Comparison of ENCODE assay signal across 18 cellular contexts in genomic region chr15:88833196-88833595, GRCh38. TPM values are rescaled to one million over a fixed set of nuclear protein-coding genes. Genes with fewer than 3 reads are reported as not detected.
DNase-seq lines count a peak whose midpoint lies in the region; ATAC-seq, FAIRE-seq and TF ChIP-seq lines count a peak whose summit lies in the region.
"Had no signal": no experiment of that assay in that cellular context is flagged by ENCODE, and none has a peak within 500 bp of the region (broad histone marks: within the 10 kb centered on the region; RNA-seq: fewer than 3 reads in every experiment).

No MANE protein-coding gene starts in this region.

- CTCF ChIA-PET in IMR-90 (lab: Yijun Ruan, JAX) = no interaction called here
- CTCF ChIA-PET in WTC11 (lab: Charles Lee) = interaction anchor here (0.6 to 2.4 kb wide), 4 partner anchors 29 to 194 kb away, joined by 3 to 15 read pairs (median 4); partner anchors contain the start of gene ISG20

- H2BK20ac ChIP-seq in IMR-90 (ENCODE audit: low read depth, low read length) = no peak overlapping the region

- dilution Hi-C loops in IMR-90 (cut with HindIII; ENCODE audit: low sequenced_read_pairs, unreplicated experiment) = no loop called here

- 0 out of 2 replicates have a peak overlapping the region, but pooled peaks have one; percentile 9 for H3K4ac ChIP-seq in IMR-90 (ENCODE audit: low read depth, low read length)

- POLR2A ChIA-PET in IMR-90 (lab: Charles Lee; ENCODE audit: unreplicated experiment) (no interaction called here), WTC11 (lab: Charles Lee) (no interaction called here)

- no peak overlapping the region for H3K4me3 ChIP-seq in IMR-90 (ENCODE audit: insufficient read depth, low read depth, low read length)
- H3K4me3 ChIP-seq in astrocyte (ENCODE audit: insufficient read depth, low read depth, low read length) = no peak overlapping the region
- no peak overlapping the region for H3K4me3 ChIP-seq in thoracic aorta
- no peak overlapping the region for H3K4me3 ChIP-seq in WERI-Rb-1 (ENCODE audit: low read depth, low read length)
- H3K4me3 ChIP-seq: GM23248 had no signal

- H3K27me3 Mint-ChIP-seq in astrocyte (ENCODE audit: low read depth, unreplicated experiment) (peaks cover 6% of the 10 kb centered on the region), nephron progenitor cell (ENCODE audit: low read depth, poor library complexity) (peaks cover 16% of the 10 kb centered on the region), WTC11 (ENCODE audit: low read depth) (no peaks in the 10 kb centered on the region)

- H3K9me3 Mint-ChIP-seq in astrocyte (ENCODE audit: unreplicated experiment) (no peaks in the 10 kb centered on the region), nephron progenitor cell (no peaks in the 10 kb centered on the region), WTC11 (no peaks in the 10 kb centered on the region)

- no peak overlapping the region for H3K23ac ChIP-seq in IMR-90 (ENCODE audit: low read depth, low read length)

- H3K56ac ChIP-seq in IMR-90 (ENCODE audit: extremely low read depth, insufficient read depth, low read length) = no peak overlapping the region

- peaks cover 5% of the 10 kb centered on the region; the same call in 1 of the 2 replicates for H3K4me1 ChIP-seq in IMR-90 (ENCODE audit: control insufficient read depth, insufficient read depth, low read length)
- peaks cover 3% of the 10 kb centered on the region for H3K4me1 ChIP-seq in astrocyte (ENCODE audit: insufficient read depth, low read length)
- H3K4me1 ChIP-seq in thoracic aorta (ENCODE audit: control insufficient read depth in 1 of 2, low read depth in 2 of 2) = peaks cover 4 to 26% of the 10 kb centered on the region in 2 donors

- H2BK15ac ChIP-seq in IMR-90 (ENCODE audit: low read depth, low read length) = no peak overlapping the region

- no peak overlapping the region for H3K14ac ChIP-seq in IMR-90 (replicated peaks; ENCODE audit: low read depth, low read length)

- H3K36me3 ChIP-seq in IMR-90 (ENCODE audit: control insufficient read depth, insufficient read depth, low read length) = no peaks in the 10 kb centered on the region
- no peaks in the 10 kb centered on the region for H3K36me3 ChIP-seq in astrocyte (ENCODE audit: insufficient read depth, low read length)
- H3K36me3 ChIP-seq in thoracic aorta = no peaks in the 10 kb centered on the region
- no peaks in the 10 kb centered on the region for H3K36me3 ChIP-seq in WERI-Rb-1

- H3K9ac ChIP-seq in IMR-90 (ENCODE audit: low read depth, low read length) (no peak overlapping the region), astrocyte (ENCODE audit: low read length) (no peak overlapping the region)
- H3K9ac ChIP-seq: GM23248 had no signal

- no peak for TF ChIP-seq RAD21 in IMR-90 (IDR thresholded peaks at IDR 0.05; ENCODE audit: low read length)

- no peak overlapping the region for H2BK5ac ChIP-seq in IMR-90 (ENCODE audit: low read depth, low read length, poor library complexity, severe bottlenecking)

- H3K79me1 ChIP-seq in IMR-90 (ENCODE audit: low read depth in 1 of 2, low read length in 2 of 2) = no peaks in the 10 kb centered on the region

- DNase-seq in IMR-90 = no peak
- DNase-seq in astrocyte (ENCODE audit: low read depth) = no peak
- no peak for DNase-seq in nephron progenitor cell
- DNase-seq in thoracic aorta (ENCODE audit: low spot score) = no peak
- DNase-seq in activated naive CD4-positive, alpha-beta T cell (lab: John Stamatoyannopoulos, UW) = no peak
- DNase-seq in WERI-Rb-1 = no peak
- DNase-seq in WTC11 (ENCODE audit: low spot score) = no peak
- DNase-seq: GM23248, HCEC 1CT, NCI-H187 treated with DMSO at 0.1 percent for 48 hours, NCI-H526 treated with DMSO at 0.1 percent for 48 hours, OCI-M1, RPMI8226 had no signal

- no peak for TF ChIP-seq CTCF in IMR-90 (conservative IDR thresholded peaks at IDR 0.05; ENCODE audit: low read depth, low read length)
- TF ChIP-seq CTCF in astrocyte (IDR thresholded peaks at IDR 0.05; ENCODE audit: insufficient read depth, low read depth, low read length) = no peak
- TF ChIP-seq CTCF in nephron progenitor cell (IDR thresholded peaks at IDR 0.05) = no peak
- TF ChIP-seq CTCF in thoracic aorta (IDR thresholded peaks at IDR 0.05) = no peak
- TF ChIP-seq CTCF in WERI-Rb-1 (IDR thresholded peaks at IDR 0.05; ENCODE audit: low read depth, low read length) = no peak
- TF ChIP-seq CTCF in WTC11 (IDR thresholded peaks at IDR 0.05) = no peak

- in situ Hi-C loops in IMR-90 (cut with MboI; ENCODE audit: low sequenced_read_pairs) = loop anchor here (25.0 kb wide), 2 partner anchors 171 to 346 kb away; no protein-coding TSS in a partner anchor

- H3K4me3 Mint-ChIP-seq in astrocyte (ENCODE audit: unreplicated experiment) (no peak overlapping the region), nephron progenitor cell (no peak overlapping the region), WTC11 (no peak overlapping the region)

- FAIRE-seq in astrocyte (lab: Jason Lieb, UNC) = no peak
- FAIRE-seq: GM12892, HTR-8/SVneo had no signal

- H3K9me3 ChIP-seq in IMR-90 (ENCODE audit: control insufficient read depth, insufficient read depth, low read length) = no peaks in the 10 kb centered on the region
- H3K9me3 ChIP-seq in astrocyte (ENCODE audit: insufficient read depth, low read depth, low read length) = no peaks in the 10 kb centered on the region
- no peaks in the 10 kb centered on the region for H3K9me3 ChIP-seq in thoracic aorta
- no peaks in the 10 kb centered on the region for H3K9me3 ChIP-seq in WERI-Rb-1 (ENCODE audit: severe bottlenecking)

- WGBS in IMR-90 (ENCODE audit: extremely low coverage in 2 of 2, insufficient read length in 1 of 2), 2 experiments = 87% methylated on average over 4 of the region's 6 CpGs; no CpG with 5 or more reads in 1 of the 2 experiments

- peak overlapping the region; percentile 59 for H3K27ac Mint-ChIP-seq in astrocyte (ENCODE audit: unreplicated experiment)
- H3K27ac Mint-ChIP-seq in nephron progenitor cell = peak overlapping the region; percentile 85
- no peak overlapping the region for H3K27ac Mint-ChIP-seq in WTC11

- no peak overlapping the region for H4K91ac ChIP-seq in IMR-90 (ENCODE audit: insufficient read depth, low read depth, low read length)

- no peaks in the 10 kb centered on the region for H3K79me2 ChIP-seq in astrocyte (ENCODE audit: insufficient read depth, low read length)

- no peak overlapping the region for H3K27ac ChIP-seq in IMR-90 (ENCODE audit: insufficient read depth, low read length)
- no peak overlapping the region for H3K27ac ChIP-seq in astrocyte (ENCODE audit: low read depth, low read length)
- H3K27ac ChIP-seq in thoracic aorta = peak overlapping the region; percentile 59 to 67
- no peak overlapping the region for H3K27ac ChIP-seq in WERI-Rb-1
- H3K27ac ChIP-seq: GM23248, HL-60 had no signal

- H4K5ac ChIP-seq in IMR-90 (ENCODE audit: low read depth, low read length) = no peak overlapping the region; the same call in 1 of the 2 replicates

- no peak overlapping the region for H3K18ac ChIP-seq in IMR-90 (ENCODE audit: low read depth, low read length)

- H2BK120ac ChIP-seq in IMR-90 (ENCODE audit: low read depth, low read length) = no peak overlapping the region; the same call in 1 of the 2 replicates

- intact Hi-C loops in IMR-90 (cut with micrococcal nuclease) = no loop called here

- H3K4me2 ChIP-seq in IMR-90 (ENCODE audit: low read depth, low read length) = no peak overlapping the region
- no peak overlapping the region for H3K4me2 ChIP-seq in astrocyte (ENCODE audit: low read length)

- H3K36me3 Mint-ChIP-seq in astrocyte (ENCODE audit: low read depth, unreplicated experiment) (no peaks in the 10 kb centered on the region), nephron progenitor cell (ENCODE audit: low read depth) (no peaks in the 10 kb centered on the region), WTC11 (no peaks in the 10 kb centered on the region)

- peak overlapping the region in 1 of 2 experiments; percentile 12; a peak in 1 of 4 replicates for H4K8ac ChIP-seq in IMR-90 (ENCODE audit: low read depth in 2 of 2, low read length in 2 of 2)

- no peak overlapping the region for H2AK5ac ChIP-seq in IMR-90 (ENCODE audit: low read depth, low read length)

- BruUV-seq in IMR-90 (replicated peaks; lab: Mats Ljungman, UMichigan) = no TSS peak

- H4K20me1 ChIP-seq in IMR-90 (ENCODE audit: insufficient read depth, low read length) (no peaks in the 10 kb centered on the region), astrocyte (ENCODE audit: insufficient read depth, low read length) (no peaks in the 10 kb centered on the region)

- TF ChIP-seq POLR2A in IMR-90 (IDR thresholded peaks at IDR 0.05; ENCODE audit: low read depth, low read length) = no peak

- H2AFZ ChIP-seq in IMR-90 (replicated peaks; ENCODE audit: low read length, poor library complexity) (no peak overlapping the region), astrocyte (ENCODE audit: low read depth, low read length) (no peak overlapping the region)
- H2AFZ ChIP-seq: GM23248 had no signal

- H3K4me1 Mint-ChIP-seq in astrocyte (ENCODE audit: low read depth, unreplicated experiment) (peaks cover 6% of the 10 kb centered on the region), nephron progenitor cell (peaks cover 33% of the 10 kb centered on the region), WTC11 (no peaks in the 10 kb centered on the region)

- no peaks in the 10 kb centered on the region for H3K9me1 ChIP-seq in IMR-90 (ENCODE audit: insufficient read depth, low read length)

- H2AK9ac ChIP-seq in IMR-90 (replicated peaks; ENCODE audit: low read depth, low read length, poor library complexity) = peak overlapping the region; percentile 60

- H3K27me3 ChIP-seq in IMR-90 (ENCODE audit: control insufficient read depth, insufficient read depth, low read length) (peaks cover 2% of the 10 kb centered on the region; the same call in 1 of the 2 replicates), astrocyte (ENCODE audit: insufficient read depth, low read length) (no peaks in the 10 kb centered on the region), thoracic aorta (replicated peaks; ENCODE audit: insufficient read depth) (no peaks in the 10 kb centered on the region), WERI-Rb-1 (ENCODE audit: insufficient read depth, low read depth, severe bottlenecking) (no peaks in the 10 kb centered on the region)

- ATAC-seq in IMR-90 (ENCODE audit: low read depth) (no peak), thoracic aorta (ENCODE audit: insufficient number of reproducible peaks, low FRiP score, low read depth) (no peak), WTC11 (no peak)

TF ChIP-seq in IMR-90, 13 proteins besides CTCF, POLR2A, EP300 and RAD21 (continues in another document):
- no peak for TF ChIP-seq MXI1 (IDR thresholded peaks at IDR 0.05; ENCODE audit: borderline replicate concordance, low read depth, low read length)
- TF ChIP-seq MAZ (IDR thresholded peaks at IDR 0.05; ENCODE audit: borderline replicate concordance, low read depth, low read length) = no peak

TF ChIP-seq in WTC11, 78 proteins besides CTCF, POLR2A, EP300 and RAD21 (continues in another document):
- no peak for TF ChIP-seq ELF4 (CRISPR knock-in tag; IDR thresholded peaks at IDR 0.05; ENCODE audit: low read depth)

RNA-seq across cellular contexts. Expression of gene ACAN, which starts 30.0 kb away (rescaled TPM):
- total RNA-seq in IMR-90 (2012; rRNA removed) (0.54 and 0.56 TPM in 2 replicates), astrocyte (0.34 and 0.36 TPM in 2 replicates), thoracic aorta (100 to 1,000 TPM in 1 of 2 donors, 10 to 100 TPM in 1; 23.2 to 147 TPM), WTC11 (2021) (0.60 to 1.4 TPM (median 0.80 TPM) in 3 replicates)
- polyA plus RNA-seq in IMR-90 (2012; rRNA removed) = 0.96 and 1.2 TPM in 2 replicates
- 1.1 and 1.3 TPM in 2 replicates for polyA plus RNA-seq in IMR-90 (2012; cell fraction: cytosol; rRNA removed)
- polyA plus RNA-seq in IMR-90 (2012; cell fraction: nucleus; rRNA removed; ENCODE audit: low replicate concordance) = 0.85 and 1.8 TPM in 2 replicates
- total RNA-seq: A673, Daoy, GM23248 had no signal
- polyA plus RNA-seq: GM23248 had no signal

Comparison
In these comparisons a context has a peak if more than half of its experiments do, and no peak if none do; other contexts are left out.
1. H3K27ac ChIP-seq: peak in thoracic aorta (2 of 2); none in IMR-90 (single experiment), astrocyte (single experiment) and WERI-Rb-1 (single experiment).